In genomic region chr19:29696045-29696682, GRCh38 we compare ENCODE assay signal across 1 cellular context.
TF ChIP-seq lines count a peak whose summit lies in the region.

No MANE protein-coding gene starts in this region.

TF ChIP-seq in HEK293, 187 proteins besides CTCF, POLR2A, EP300 and RAD21 (continued from another document):
- TF ChIP-seq ZXDB (tag by site-specific recombination; IDR thresholded peaks at IDR 0.05) (no peak), ZBTB10 (tag by site-specific recombination; IDR thresholded peaks at IDR 0.05) (peak; percentile 89), SCRT2 (tag by site-specific recombination; IDR thresholded peaks at IDR 0.05) (no peak), ZNF211 (tag by site-specific recombination; IDR thresholded peaks at IDR 0.05; ENCODE audit: low read depth) (no peak), ZNF132 (tag by site-specific recombination; IDR thresholded peaks at IDR 0.05; ENCODE audit: borderline replicate concordance) (no peak), ZNF704 (tag by site-specific recombination; IDR thresholded peaks at IDR 0.05) (no peak), ZNF26 (tag by site-specific recombination; IDR thresholded peaks at IDR 0.05) (no peak), ZNF701 (tag by site-specific recombination; IDR thresholded peaks at IDR 0.05) (no peak), ZBTB48 (tag by site-specific recombination; IDR thresholded peaks at IDR 0.05) (no peak), PATZ1 (tag by site-specific recombination; IDR thresholded peaks at IDR 0.05) (no peak), ZNF571 (tag by site-specific recombination; IDR thresholded peaks at IDR 0.05) (no peak), ZNF843 (tag by site-specific recombination; IDR thresholded peaks at IDR 0.05) (0 out of 2 replicates have a peak, but pooled peaks have one; percentile 19), ZNF121 (tag by site-specific recombination; IDR thresholded peaks at IDR 0.05) (no peak), ZNF777 (tag by site-specific recombination; IDR thresholded peaks at IDR 0.05; ENCODE audit: borderline replicate concordance) (no peak), ZEB2 (tag by site-specific recombination; IDR thresholded peaks at IDR 0.05) (peak; percentile 100), ZNF580 (tag by site-specific recombination; IDR thresholded peaks at IDR 0.05) (no peak), TRIM28 (IDR thresholded peaks at IDR 0.05; ENCODE audit: borderline replicate concordance, low read length) (no peak), OSR2 (tag by site-specific recombination; IDR thresholded peaks at IDR 0.05) (no peak), ZSCAN18 (tag by site-specific recombination; IDR thresholded peaks at IDR 0.05) (no peak), ATF2 (tag by site-specific recombination; IDR thresholded peaks at IDR 0.05; ENCODE audit: low read depth) (no peak), ZBTB7A (tag by site-specific recombination; IDR thresholded peaks at IDR 0.05; ENCODE audit: low read depth) (0 out of 2 replicates have a peak, but pooled peaks have one; percentile 53), KLF10 (tag by site-specific recombination; IDR thresholded peaks at IDR 0.05) (no peak), ZFP69B (tag by site-specific recombination; IDR thresholded peaks at IDR 0.05) (no peak)
